Comparison of ENCODE assay signal across 7 cellular contexts in genomic region chr17:78331355-78331754, GRCh38. TPM values are rescaled to one million over a fixed set of nuclear protein-coding genes. Genes with fewer than 3 reads are reported as not detected.
DNase-seq lines count a peak whose midpoint lies in the region; ATAC-seq, FAIRE-seq and TF ChIP-seq lines count a peak whose summit lies in the region.
"Not testable (repeated sequence)": the region's sequence is repeated elsewhere in the genome, so short reads cannot be mapped to it uniquely, and the experiment has no call there.

No MANE protein-coding gene starts in this region.

- not testable (repeated sequence) for H3K9me3 Mint-ChIP-seq in activated CD4-positive, alpha-beta T cell treated with anti-CD3 and anti-CD28 coated beads, Interleukin-2, amount 10 ng/mL, durations not matched to agents 7 days and 5 days

- H3K4me1 Mint-ChIP-seq in activated CD4-positive, alpha-beta T cell treated with anti-CD3 and anti-CD28 coated beads, Interleukin-2, amount 10 ng/mL, durations not matched to agents 7 days and 5 days, result peaks cover 38% of the 10 kb centered on the region

- not testable (repeated sequence) for H3K4me3 ChIP-seq in BLaER1 treated with 17β-estradiol and CSF1 and Interleukin-3, amounts not matched to agents 10 nM and 100 nM; HCT116 (replicated peaks in 1 of 2; ENCODE audit: low read depth in 1 of 2, low read length in 2 of 2); PC-9; K562; gastrocnemius medialis

- H3K36me3 ChIP-seq in BLaER1 treated with 17β-estradiol and CSF1 and Interleukin-3, amounts not matched to agents 10 nM and 100 nM; HCT116 (ENCODE audit: control insufficient read depth in 1 of 2, insufficient read depth in 2 of 2, low read length in 2 of 2); PC-9 (ENCODE audit: low read depth); K562 (ENCODE audit: control insufficient read depth, insufficient read depth, low read length); gastrocnemius medialis: not testable (repeated sequence)

- intact Hi-C loops in HCT116 (cut with micrococcal nuclease); PC-9 (cut with micrococcal nuclease; ENCODE audit: unreplicated experiment); K562 (cut with micrococcal nuclease); gastrocnemius medialis (cut with DNase I; ENCODE audit: low total_unique reads): not testable (repeated sequence)

- peak overlapping the region in 3 of 11 experiments; percentile 8 to 74 (median 36); a peak in 3 of 22 replicates for H3K27ac ChIP-seq in BLaER1 treated with 17β-estradiol and CSF1 and Interleukin-3, amounts not matched to agents 10 nM and 100 nM
- H3K27ac ChIP-seq in HCT116 (ENCODE audit: low read depth, low read length), result peak overlapping the region; percentile 85
- peak overlapping the region; percentile 96 for H3K27ac ChIP-seq in PC-9
- not testable (repeated sequence) for H3K27ac ChIP-seq in K562 (ENCODE audit: extremely low read depth, low read depth, low read length)
- peak overlapping the region; percentile 59 to 73 (median 68) for H3K27ac ChIP-seq in gastrocnemius medialis

- not testable (repeated sequence) for H3K27me3 Mint-ChIP-seq in activated CD4-positive, alpha-beta T cell treated with anti-CD3 and anti-CD28 coated beads, Interleukin-2, amount 10 ng/mL, durations not matched to agents 7 days and 5 days

- BruUV-seq in HCT116 (replicated peaks; lab: Mats Ljungman, UMichigan); PC-9 (replicated peaks; lab: Mats Ljungman, UMichigan); K562 (replicated peaks; lab: Mats Ljungman, UMichigan): not testable (repeated sequence)

- TF ChIP-seq CTCF in HCT116 (IDR thresholded peaks at IDR 0.05 in 2 of 3, conservative IDR thresholded peaks at IDR 0.05 in 1 of 3; ENCODE audit: borderline replicate concordance in 1 of 3, insufficient read depth in 1 of 3, low read depth in 2 of 3, low read length in 2 of 3); PC-9 (conservative IDR thresholded peaks at IDR 0.05); K562 (IDR thresholded peaks at IDR 0.05 in 2 of 3, conservative IDR thresholded peaks at IDR 0.05 in 1 of 3; ENCODE audit: insufficient read depth in 2 of 3, low read depth in 1 of 3, low read length in 3 of 3); gastrocnemius medialis (IDR thresholded peaks at IDR 0.05 in 4 of 5, conservative IDR thresholded peaks at IDR 0.05 in 1 of 5): not testable (repeated sequence)

- not testable (repeated sequence) for FAIRE-seq in K562 (lab: Jason Lieb, UNC)

- not testable (repeated sequence) for H3K27me3 ChIP-seq in BLaER1 treated with 17β-estradiol and CSF1 and Interleukin-3, amounts not matched to agents 10 nM and 100 nM; HCT116 (ENCODE audit: insufficient read depth, low read length); PC-9 (ENCODE audit: insufficient read depth, low read depth); K562 (ENCODE audit: control insufficient read depth in 2 of 2, insufficient read depth in 2 of 2, low read length in 2 of 2); gastrocnemius medialis

- H3K9me2 ChIP-seq in HCT116 (ENCODE audit: insufficient read depth); PC-9 (ENCODE audit: insufficient read depth): not testable (repeated sequence)

- TF ChIP-seq EP300 in K562 (IDR thresholded peaks at IDR 0.05; ENCODE audit: low read length), result not testable (repeated sequence)

- H3K4me2 ChIP-seq in BLaER1 treated with 17β-estradiol and CSF1 and Interleukin-3, amounts not matched to agents 10 nM and 100 nM, result peak overlapping the region in 9 of 11 experiments; percentile 0 to 96 (median 84); a peak in 12 of 22 replicates
- H3K4me2 ChIP-seq in HCT116 (ENCODE audit: low read length), result peak overlapping the region; percentile 70
- H3K4me2 ChIP-seq in PC-9, result peak overlapping the region; percentile 38; the same call in 1 of the 2 replicates
- not testable (repeated sequence) for H3K4me2 ChIP-seq in K562 (ENCODE audit: insufficient read depth, low read length)

- 0 out of 22 replicates have a peak overlapping the region, but pooled peaks of 1 of the 11 experiments have one; percentile 22 for H3K9ac ChIP-seq in BLaER1 treated with 17β-estradiol and CSF1 and Interleukin-3, amounts not matched to agents 10 nM and 100 nM
- H3K9ac ChIP-seq in HCT116 (ENCODE audit: low read length), result peak overlapping the region; percentile 38
- H3K9ac ChIP-seq in K562 (ENCODE audit: insufficient read depth in 1 of 2, low read depth in 2 of 2, low read length in 2 of 2), result not testable (repeated sequence)

- CTCF ChIA-PET in HCT116 (lab: Charles Lee); K562 (lab: Yijun Ruan, JAX; ENCODE audit: low intra/inter-chr PET ratio): not testable (repeated sequence)
- CTCF ChIA-PET in PC-9 (lab: Charles Lee), result interaction anchor here (0.7 kb wide), 1 partner anchor 14 kb away, joined by 4 read pairs; no protein-coding TSS in a partner anchor
- CTCF ChIA-PET in activated CD4-positive, alpha-beta T cell treated with anti-CD3 and anti-CD28 coated beads, Interleukin-2, amount 10 ng/mL, durations not matched to agents 7 days and 5 days (lab: Charles Lee), result interaction anchor here (0.6 to 1.2 kb wide), 2 partner anchors 9 to 11 kb away, joined by 3 to 4 read pairs; no protein-coding TSS in a partner anchor

- not testable (repeated sequence) for ATAC-seq in HCT116, K562, gastrocnemius medialis

- H3K4me3 Mint-ChIP-seq in activated CD4-positive, alpha-beta T cell treated with anti-CD3 and anti-CD28 coated beads, Interleukin-2, amount 10 ng/mL, durations not matched to agents 7 days and 5 days, result not testable (repeated sequence)

- in situ Hi-C loops in K562 (cut with MboI); gastrocnemius medialis (cut with MboI; ENCODE audit: low sequenced_read_pairs in 4 of 4): not testable (repeated sequence)

- H3K36me3 Mint-ChIP-seq in activated CD4-positive, alpha-beta T cell treated with anti-CD3 and anti-CD28 coated beads, Interleukin-2, amount 10 ng/mL, durations not matched to agents 7 days and 5 days (ENCODE audit: low read depth), result not testable (repeated sequence)

- not testable (repeated sequence) for H3K79me2 ChIP-seq in HCT116 (ENCODE audit: insufficient read depth, low read length); PC-9 (ENCODE audit: low read depth); K562 (ENCODE audit: control insufficient read depth, insufficient read depth, low read length)

- peak overlapping the region; percentile 57 for H3K27ac Mint-ChIP-seq in activated CD4-positive, alpha-beta T cell treated with anti-CD3 and anti-CD28 coated beads, Interleukin-2, amount 10 ng/mL, durations not matched to agents 7 days and 5 days

- H3F3A ChIP-seq in PC-9 (ENCODE audit: insufficient read depth, low read depth), result peaks cover 59% of the 10 kb centered on the region

- POLR2A ChIA-PET in HCT116 (lab: Charles Lee), result interaction anchor here (0.6 kb wide), 2 partner anchors 31 to 32 kb away, joined by 3 read pairs; no protein-coding TSS in a partner anchor
- POLR2A ChIA-PET in PC-9 (lab: Charles Lee; ENCODE audit: unreplicated experiment); activated CD4-positive, alpha-beta T cell treated with anti-CD3 and anti-CD28 coated beads, Interleukin-2, amount 10 ng/mL, durations not matched to agents 7 days and 5 days (lab: Charles Lee); K562 (lab: Yijun Ruan, JAX): not testable (repeated sequence)

- not testable (repeated sequence) for TF ChIP-seq POLR2A in HCT116 (IDR thresholded peaks at IDR 0.05; ENCODE audit: borderline replicate concordance, extremely low read depth, insufficient read depth, insufficient read length); K562 (conservative IDR thresholded peaks at IDR 0.05); gastrocnemius medialis (IDR thresholded peaks at IDR 0.05)

- H3K9me1 ChIP-seq in K562 (ENCODE audit: control insufficient read depth, insufficient read depth, low read length), result not testable (repeated sequence)

- DNase-seq in HCT116 (ENCODE audit: low read depth, low spot score); PC-9; activated CD4-positive, alpha-beta T cell treated with anti-CD3 and anti-CD28 coated beads, Interleukin-2, amount 10 ng/mL, durations not matched to agents 7 days and 5 days; K562 (ENCODE audit: extremely low read depth in 1 of 4, low spot score in 3 of 4); gastrocnemius medialis: not testable (repeated sequence)
- peak; percentile 64 for DNase-seq in left kidney (ENCODE audit: low read depth, low spot score)

- H2AFZ ChIP-seq in HCT116 (ENCODE audit: low read depth, low read length, poor library complexity, severe bottlenecking); PC-9; K562 (ENCODE audit: low read depth, low read length): not testable (repeated sequence)

- 72% methylated on average over 11 of the region's 12 CpGs for WGBS in K562 (ENCODE audit: insufficient coverage, low coverage, missing lambda C conversion rate)

- H3K9me3 ChIP-seq in BLaER1 treated with 17β-estradiol and CSF1 and Interleukin-3, amounts not matched to agents 10 nM and 100 nM (replicated peaks in 1 of 11); HCT116 (ENCODE audit: control insufficient read depth in 1 of 2, insufficient read depth in 1 of 2, low read depth in 1 of 2, low read length in 2 of 2); PC-9 (ENCODE audit: insufficient read depth, low read depth); K562 (replicated peaks; ENCODE audit: control insufficient read depth, insufficient read depth, low read depth, low read length); gastrocnemius medialis: not testable (repeated sequence)

- not testable (repeated sequence) for H4K20me1 ChIP-seq in BLaER1 treated with 17β-estradiol and CSF1 and Interleukin-3, amounts not matched to agents 10 nM and 100 nM; HCT116 (ENCODE audit: insufficient read depth); PC-9 (ENCODE audit: insufficient read depth); K562 (replicated peaks; ENCODE audit: control insufficient read depth, insufficient read depth, low read length)

- not testable (repeated sequence) for TF ChIP-seq RAD21 in HCT116 (IDR thresholded peaks at IDR 0.05; ENCODE audit: low read depth); K562 (CRISPR knock-in tag; conservative IDR thresholded peaks at IDR 0.05 in 1 of 2, IDR thresholded peaks at IDR 0.05 in 1 of 2)

- peaks cover 24 to 96% (median 63%) of the 10 kb centered on the region in 10 experiments for H3K4me1 ChIP-seq in BLaER1 treated with 17β-estradiol and CSF1 and Interleukin-3, amounts not matched to agents 10 nM and 100 nM
- H3K4me1 ChIP-seq in HCT116 (ENCODE audit: control insufficient read depth in 1 of 2, insufficient read depth in 2 of 2, low read length in 2 of 2), result peaks cover 61 to 83% of the 10 kb centered on the region in 2 experiments
- peaks cover 79% of the 10 kb centered on the region for H3K4me1 ChIP-seq in PC-9 (replicated peaks; ENCODE audit: insufficient read depth)
- peaks cover 0 to 11% of the 10 kb centered on the region in 2 experiments; a peak in 4 of 5 replicates for H3K4me1 ChIP-seq in K562 (replicated peaks in 1 of 2; ENCODE audit: control insufficient read depth in 2 of 2, insufficient read depth in 2 of 2, low read length in 2 of 2)
- H3K4me1 ChIP-seq in gastrocnemius medialis, result not testable (repeated sequence)

- RAD21 ChIA-PET in HCT116 (lab: Charles Lee; ENCODE audit: low non-redundant PET in 1 of 2, low total read pairs in 2 of 2, uncharacterized antibody in 2 of 2, unreplicated experiment in 2 of 2), result not testable (repeated sequence)

RNA-seq across cellular contexts. Expression of gene SOCS3, which starts 28.5 kb away (rescaled TPM):
- total RNA-seq in HCT116 (2021; ENCODE audit: unreplicated experiment) (26.7 TPM), PC-9 (2021) (20.7 and 21.7 TPM in 2 replicates), K562 (2014; rRNA removed) (37.3 and 38.9 TPM in 2 replicates), K562 (2014; rRNA removed; fragmentation: Illumina TruSeq; extraction: Trizol) (13.7 and 14.4 TPM in 2 replicates), K562 (2015; rRNA removed; fragmentation: Illumina TruSeq; extraction: Trizol) (10.9 and 12.3 TPM in 2 replicates), K562 (2021) (30.7 and 36.8 TPM in 2 replicates), gastrocnemius medialis (10 to 100 TPM in 3 of 4 donors, 1 to 10 TPM in 1; 4.5 to 44.2 (median 16.4) TPM)
- 23.7 and 28.3 TPM in 2 replicates for polyA plus RNA-seq in HCT116 (2012)
- 10 to 100 TPM; 22.2 to 24.4 TPM for total RNA-seq in activated CD4-positive, alpha-beta T cell treated with anti-CD3 and anti-CD28 coated beads, Interleukin-2, amount 10 ng/mL, durations not matched to agents 7 days and 5 days
- 20.8 and 58.5 TPM in 2 replicates for total RNA-seq in K562 (2011; cell fraction: chromatin; rRNA removed; ENCODE audit: low replicate concordance)
- total RNA-seq in K562 (2011; cell fraction: nucleolus; rRNA removed), result 62.9 and 64.2 TPM in 2 replicates
- total RNA-seq in K562 (2011; cell fraction: nucleoplasm; rRNA removed), result 32.2 and 39.5 TPM in 2 replicates
- polyA plus RNA-seq in K562 (2011; rRNA removed) (12.7 and 17.9 TPM in 2 replicates), K562 (2014; fragmentation: Illumina TruSeq; extraction: Trizol) (12.5 and 19.4 TPM in 2 replicates), K562 (2014; fragmentation: Nextera tagmentation; extraction: Ambion mirVana) (under 1 TPM; 0.56 to 0.92 TPM), K562 (2014; rRNA removed) (17.5 and 21.9 TPM in 2 replicates)
- 12.3 and 31.5 TPM in 2 replicates for polyA plus RNA-seq in K562 (2011; cell fraction: cytosol; rRNA removed)
- 26.9 and 59.7 TPM in 2 replicates for polyA plus RNA-seq in K562 (2011; cell fraction: nucleus; rRNA removed)
- 8.8 and 9.6 TPM in 2 replicates for polyA plus RNA-seq in K562 (2012)
- polyA minus RNA-seq in K562 (2011; rRNA and poly(A)+ RNA removed), result 12.4 and 23.2 TPM in 2 replicates
- 22.2 and 30.9 TPM in 2 replicates for polyA minus RNA-seq in K562 (2011; cell fraction: cytosol; rRNA and poly(A)+ RNA removed)
- polyA minus RNA-seq in K562 (2011; cell fraction: nucleus; rRNA and poly(A)+ RNA removed), result 23.3 and 27.7 TPM in 2 replicates

RNA-seq across cellular contexts. Expression of gene PGS1, which starts 47.1 kb away (rescaled TPM):
- 44.4 TPM for total RNA-seq in HCT116 (2021; ENCODE audit: unreplicated experiment)
- 27.4 and 29.1 TPM in 2 replicates for polyA plus RNA-seq in HCT116 (2012)
- 37.7 and 40.2 TPM in 2 replicates for total RNA-seq in PC-9 (2021)
- total RNA-seq in activated CD4-positive, alpha-beta T cell treated with anti-CD3 and anti-CD28 coated beads, Interleukin-2, amount 10 ng/mL, durations not matched to agents 7 days and 5 days, result 10 to 100 TPM; 71.1 to 78.3 TPM
- total RNA-seq in K562 (2011; cell fraction: chromatin; rRNA removed; ENCODE audit: low replicate concordance), result 72.8 and 169 TPM in 2 replicates
- 88.1 and 96.7 TPM in 2 replicates for total RNA-seq in K562 (2011; cell fraction: nucleolus; rRNA removed)
- 70.5 and 71.8 TPM in 2 replicates for total RNA-seq in K562 (2011; cell fraction: nucleoplasm; rRNA removed)
- 24.0 and 33.4 TPM in 2 replicates for total RNA-seq in K562 (2014; rRNA removed)
- 10.7 and 14.0 TPM in 2 replicates for total RNA-seq in K562 (2014; rRNA removed; fragmentation: Illumina TruSeq; extraction: Trizol)
- total RNA-seq in K562 (2015; rRNA removed; fragmentation: Illumina TruSeq; extraction: Trizol), result 16.9 and 20.3 TPM in 2 replicates
- total RNA-seq in K562 (2021), result 33.5 and 38.4 TPM in 2 replicates
- polyA plus RNA-seq in K562 (2011; rRNA removed), result 39.4 and 43.6 TPM in 2 replicates
- 36.4 and 45.7 TPM in 2 replicates for polyA plus RNA-seq in K562 (2011; cell fraction: cytosol; rRNA removed)
- polyA plus RNA-seq in K562 (2011; cell fraction: nucleus; rRNA removed), result 113 and 149 TPM in 2 replicates
- polyA plus RNA-seq in K562 (2012), result 24.6 and 37.9 TPM in 2 replicates
- 22.3 and 27.0 TPM in 2 replicates for polyA plus RNA-seq in K562 (2014; fragmentation: Illumina TruSeq; extraction: Trizol)
- polyA plus RNA-seq in K562 (2014; fragmentation: Nextera tagmentation; extraction: Ambion mirVana), result 1 to 10 TPM; 1.3 to 1.8 TPM
- polyA plus RNA-seq in K562 (2014; rRNA removed), result 29.7 and 36.0 TPM in 2 replicates
- polyA minus RNA-seq in K562 (2011; rRNA and poly(A)+ RNA removed), result 23.3 and 26.9 TPM in 2 replicates
- polyA minus RNA-seq in K562 (2011; cell fraction: cytosol; rRNA and poly(A)+ RNA removed), result 30.8 and 30.9 TPM in 2 replicates
- 40.8 and 57.1 TPM in 2 replicates for polyA minus RNA-seq in K562 (2011; cell fraction: nucleus; rRNA and poly(A)+ RNA removed)
- total RNA-seq in gastrocnemius medialis, result 10 to 100 TPM; 16.6 to 30.0 (median 21.8) TPM
